Comparison of ENCODE assay signal across 28 cellular contexts in genomic region chr9:117300686-117301085, GRCh38.
"Had no signal": no experiment of that assay in that cellular context is flagged by ENCODE, and none has a peak within 500 bp of the region (broad histone marks: within the 10 kb centered on the region; RNA-seq: fewer than 3 reads in every experiment).

No MANE protein-coding gene starts in this region.

- H3K27ac ChIP-seq: adrenal gland, body of pancreas, breast epithelium, PC-9, RWPE1, WERI-Rb-1 had no signal

- DNase-seq: activated CD4-positive, alpha-beta T cell treated with anti-CD3 and anti-CD28 coated beads for 1 hour; activated CD4-positive, alpha-beta T cell treated with anti-CD3 and anti-CD28 coated beads, Interleukin-2, amount 10 ng/mL, durations not matched to agents 7 days and 5 days; activated CD4-positive, alpha-beta T cell treated with anti-CD3 and anti-CD28 coated beads, Interleukin-2, amount 50 U/mL, for 48 hours; activated CD4-positive, CD25-positive, alpha-beta regulatory T cell; activated CD8-positive, alpha-beta T cell treated with anti-CD3 and anti-CD28 coated beads, Interleukin-2, amount 10 ng/mL, durations not matched to agents 7 days and 5 days; activated gamma-delta T cell treated with Interleukin-2 at 50 U/mL for 16 hours; activated naive CD4-positive, alpha-beta T cell treated with anti-CD3 and anti-CD28 coated beads for 36 hours; activated T-cell treated with anti-CD3 and anti-CD28 coated beads, Interleukin-2, amount 50 U/mL, for 24 hours; adrenal gland; body of pancreas; Karpas-422; KBM-7; NCI-H1105; NCI-H1417 treated with DMSO at 0.1 percent for 48 hours; NCI-H187 treated with DMSO at 0.1 percent for 48 hours; NCI-H2081; NCI-H345; NCI-H510A; NCI-H69; NK-92 treated with Interleukin-12 subunit alpha and Interleukin-12 subunit beta, amount 100 ng/mL, for 24 hours; PC-9; SIG-M5; T1000; WERI-Rb-1 had no signal

- H3K36me3 ChIP-seq: adrenal gland, breast epithelium had no signal

- H3K9me3 ChIP-seq: adrenal gland, body of pancreas, breast epithelium had no signal

- H3K4me3 ChIP-seq: adrenal gland, body of pancreas, breast epithelium, PC-9 had no signal

- H3K4me1 ChIP-seq: adrenal gland, body of pancreas, breast epithelium had no signal

- H3K27me3 ChIP-seq: adrenal gland, body of pancreas, breast epithelium had no signal

- ATAC-seq: activated CD8-positive, alpha-beta T cell treated with anti-CD3 and anti-CD28 coated beads, Interleukin-2, amount 10 ng/mL, durations not matched to agents 7 days and 5 days; activated naive CD4-positive, alpha-beta T cell treated with anti-CD3 and anti-CD28 coated beads, Interleukin-2, amount 50 U/mL, for 72 hours; body of pancreas; Right ventricle myocardium inferior had no signal
